Comparison of ENCODE assay signal across 1 cellular context in the genomic region with DNA sequence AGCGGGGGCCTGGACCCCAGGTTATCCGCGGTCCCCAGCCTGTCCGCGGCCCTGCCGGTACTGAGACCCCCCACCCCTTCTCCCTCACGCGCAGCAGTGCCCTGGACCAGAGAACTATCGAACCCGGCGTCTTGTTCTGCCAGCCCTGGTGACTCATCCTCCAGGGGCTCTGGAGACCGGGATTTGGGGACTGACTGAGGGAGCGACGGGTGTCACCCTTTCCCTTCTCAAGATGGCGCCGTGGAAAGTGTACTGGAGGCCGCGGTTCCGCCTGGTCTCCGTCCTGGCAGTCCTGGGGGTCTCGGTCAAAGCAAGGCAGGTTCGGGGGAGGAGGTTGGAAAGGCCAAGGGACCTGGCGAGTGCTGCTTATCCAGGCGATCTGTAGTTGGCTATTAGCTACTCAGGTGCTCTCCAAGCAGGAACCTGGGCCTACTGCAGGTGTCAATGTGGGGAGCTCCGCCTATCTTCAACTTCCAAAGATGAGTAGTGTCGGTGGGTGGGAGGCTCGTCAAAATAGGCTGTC.
A peak's percentile ranks its signal among the peaks of the same experiment; 100 is the strongest.
TF ChIP-seq lines count a peak whose summit lies in the region.

No MANE protein-coding gene starts in this region.

TF ChIP-seq in HepG2, 621 proteins besides CTCF, POLR2A, EP300 and RAD21 (continued from another document and continues in another):
- TF ChIP-seq, protein P1, sequence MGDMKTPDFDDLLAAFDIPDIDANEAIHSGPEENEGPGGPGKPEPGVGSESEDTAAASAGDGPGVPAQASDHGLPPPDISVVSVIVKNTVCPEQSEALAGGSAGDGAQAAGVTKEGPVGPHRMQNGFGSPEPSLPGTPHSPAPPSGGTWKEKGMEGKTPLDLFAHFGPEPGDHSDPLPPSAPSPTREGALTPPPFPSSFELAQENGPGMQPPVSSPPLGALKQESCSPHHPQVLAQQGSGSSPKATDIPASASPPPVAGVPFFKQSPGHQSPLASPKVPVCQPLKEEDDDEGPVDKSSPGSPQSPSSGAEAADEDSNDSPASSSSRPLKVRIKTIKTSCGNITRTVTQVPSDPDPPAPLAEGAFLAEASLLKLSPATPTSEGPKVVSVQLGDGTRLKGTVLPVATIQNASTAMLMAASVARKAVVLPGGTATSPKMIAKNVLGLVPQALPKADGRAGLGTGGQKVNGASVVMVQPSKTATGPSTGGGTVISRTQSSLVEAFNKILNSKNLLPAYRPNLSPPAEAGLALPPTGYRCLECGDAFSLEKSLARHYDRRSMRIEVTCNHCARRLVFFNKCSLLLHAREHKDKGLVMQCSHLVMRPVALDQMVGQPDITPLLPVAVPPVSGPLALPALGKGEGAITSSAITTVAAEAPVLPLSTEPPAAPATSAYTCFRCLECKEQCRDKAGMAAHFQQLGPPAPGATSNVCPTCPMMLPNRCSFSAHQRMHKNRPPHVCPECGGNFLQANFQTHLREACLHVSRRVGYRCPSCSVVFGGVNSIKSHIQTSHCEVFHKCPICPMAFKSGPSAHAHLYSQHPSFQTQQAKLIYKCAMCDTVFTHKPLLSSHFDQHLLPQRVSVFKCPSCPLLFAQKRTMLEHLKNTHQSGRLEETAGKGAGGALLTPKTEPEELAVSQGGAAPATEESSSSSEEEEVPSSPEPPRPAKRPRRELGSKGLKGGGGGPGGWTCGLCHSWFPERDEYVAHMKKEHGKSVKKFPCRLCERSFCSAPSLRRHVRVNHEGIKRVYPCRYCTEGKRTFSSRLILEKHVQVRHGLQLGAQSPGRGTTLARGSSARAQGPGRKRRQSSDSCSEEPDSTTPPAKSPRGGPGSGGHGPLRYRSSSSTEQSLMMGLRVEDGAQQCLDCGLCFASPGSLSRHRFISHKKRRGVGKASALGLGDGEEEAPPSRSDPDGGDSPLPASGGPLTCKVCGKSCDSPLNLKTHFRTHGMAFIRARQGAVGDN (CRISPR knock-in tag; IDR thresholded peaks at IDR 0.05) = peak; percentile 56
- TF ChIP-seq, protein P2, sequence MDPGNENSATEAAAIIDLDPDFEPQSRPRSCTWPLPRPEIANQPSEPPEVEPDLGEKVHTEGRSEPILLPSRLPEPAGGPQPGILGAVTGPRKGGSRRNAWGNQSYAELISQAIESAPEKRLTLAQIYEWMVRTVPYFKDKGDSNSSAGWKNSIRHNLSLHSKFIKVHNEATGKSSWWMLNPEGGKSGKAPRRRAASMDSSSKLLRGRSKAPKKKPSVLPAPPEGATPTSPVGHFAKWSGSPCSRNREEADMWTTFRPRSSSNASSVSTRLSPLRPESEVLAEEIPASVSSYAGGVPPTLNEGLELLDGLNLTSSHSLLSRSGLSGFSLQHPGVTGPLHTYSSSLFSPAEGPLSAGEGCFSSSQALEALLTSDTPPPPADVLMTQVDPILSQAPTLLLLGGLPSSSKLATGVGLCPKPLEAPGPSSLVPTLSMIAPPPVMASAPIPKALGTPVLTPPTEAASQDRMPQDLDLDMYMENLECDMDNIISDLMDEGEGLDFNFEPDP (CRISPR knock-in tag; conservative IDR thresholded peaks at IDR 0.05) = no peak
- TF ChIP-seq RFX1 (IDR thresholded peaks at IDR 0.05) (no peak), JUND (CRISPR knock-in tag; IDR thresholded peaks at IDR 0.05) (0 out of 2 replicates have a peak, but pooled peaks have one; percentile 37), ZNF556 (CRISPR knock-in tag; IDR thresholded peaks at IDR 0.05; ENCODE audit: borderline replicate concordance) (no peak), REL (CRISPR knock-in tag; conservative IDR thresholded peaks at IDR 0.05) (no peak), REPIN1 (CRISPR knock-in tag; IDR thresholded peaks at IDR 0.05; ENCODE audit: borderline replicate concordance, low read depth) (peak; percentile 30; the same call in 1 of the 2 replicates), ZNF780A (CRISPR knock-in tag; IDR thresholded peaks at IDR 0.05) (no peak), POLR2AphosphoS5 (IDR thresholded peaks at IDR 0.05; ENCODE audit: low read depth, low read length) (no peak), GATAD1 (CRISPR knock-in tag; IDR thresholded peaks at IDR 0.05) (peak; percentile 35; the same call in 1 of the 2 replicates), ZNF619 (CRISPR knock-in tag; IDR thresholded peaks at IDR 0.05) (0 out of 2 replicates have a peak, but pooled peaks have one; percentile 36), ZFX (CRISPR knock-in tag; IDR thresholded peaks at IDR 0.05; ENCODE audit: low read depth) (peak; percentile 92), ZSCAN25 (CRISPR knock-in tag; IDR thresholded peaks at IDR 0.05) (peak; percentile 6; the same call in 1 of the 2 replicates), ASH2L (IDR thresholded peaks at IDR 0.05; ENCODE audit: insufficient read length, low read depth, low read length) (peak; percentile 30), ZC3H13 (CRISPR knock-in tag; IDR thresholded peaks at IDR 0.05) (no peak), SNAI1 (CRISPR knock-in tag; IDR thresholded peaks at IDR 0.05; ENCODE audit: borderline replicate concordance) (0 out of 2 replicates have a peak, but pooled peaks have one; percentile 38), DNMT3B (CRISPR knock-in tag; conservative IDR thresholded peaks at IDR 0.05) (0 out of 2 replicates have a peak, but pooled peaks have one; percentile 2), SP4 (CRISPR knock-in tag; IDR thresholded peaks at IDR 0.05) (peak; percentile 31; the same call in 1 of the 2 replicates), NRL (CRISPR knock-in tag; IDR thresholded peaks at IDR 0.05; ENCODE audit: borderline replicate concordance) (peak; percentile 48; the same call in 1 of the 2 replicates), KDM5A (IDR thresholded peaks at IDR 0.05; ENCODE audit: borderline replicate concordance, low read length) (peak; percentile 9; the same call in 1 of the 2 replicates), HDAC1 (CRISPR knock-in tag; IDR thresholded peaks at IDR 0.05) (peak; percentile 15; the same call in 1 of the 2 replicates), RBFOX2 (IDR thresholded peaks at IDR 0.05; ENCODE audit: low read depth, low read length) (no peak), SOX13 (IDR thresholded peaks at IDR 0.05) (no peak), SOX13 (CRISPR knock-in tag; conservative IDR thresholded peaks at IDR 0.05 in 1 of 2, IDR thresholded peaks at IDR 0.05 in 1 of 2) (no peak), YY1 (IDR thresholded peaks at IDR 0.05; ENCODE audit: insufficient read depth, insufficient replicate concordance, low read depth, low read length) (peak; percentile 91), ZKSCAN5 (CRISPR knock-in tag; IDR thresholded peaks at IDR 0.05) (no peak), BRCA1 (CRISPR knock-in tag; IDR thresholded peaks at IDR 0.05) (0 out of 2 replicates have a peak, but pooled peaks have one; percentile 47), ZNF335 (CRISPR knock-in tag; IDR thresholded peaks at IDR 0.05) (0 out of 2 replicates have a peak, but pooled peaks have one; percentile 2), ESRRA (CRISPR knock-in tag; IDR thresholded peaks at IDR 0.05; ENCODE audit: low read depth) (0 out of 2 replicates have a peak, but pooled peaks have one; percentile 11), ZNF891 (CRISPR knock-in tag; IDR thresholded peaks at IDR 0.05) (peak; percentile 88), PCBP2 (optimal IDR thresholded peaks at IDR 0.05; ENCODE audit: low read depth, low read length, poor library complexity, severe bottlenecking) (no peak), ZNF274 (CRISPR knock-in tag; IDR thresholded peaks at IDR 0.05) (peak; percentile 40; the same call in 1 of the 2 replicates)
- TF ChIP-seq, protein P3, sequence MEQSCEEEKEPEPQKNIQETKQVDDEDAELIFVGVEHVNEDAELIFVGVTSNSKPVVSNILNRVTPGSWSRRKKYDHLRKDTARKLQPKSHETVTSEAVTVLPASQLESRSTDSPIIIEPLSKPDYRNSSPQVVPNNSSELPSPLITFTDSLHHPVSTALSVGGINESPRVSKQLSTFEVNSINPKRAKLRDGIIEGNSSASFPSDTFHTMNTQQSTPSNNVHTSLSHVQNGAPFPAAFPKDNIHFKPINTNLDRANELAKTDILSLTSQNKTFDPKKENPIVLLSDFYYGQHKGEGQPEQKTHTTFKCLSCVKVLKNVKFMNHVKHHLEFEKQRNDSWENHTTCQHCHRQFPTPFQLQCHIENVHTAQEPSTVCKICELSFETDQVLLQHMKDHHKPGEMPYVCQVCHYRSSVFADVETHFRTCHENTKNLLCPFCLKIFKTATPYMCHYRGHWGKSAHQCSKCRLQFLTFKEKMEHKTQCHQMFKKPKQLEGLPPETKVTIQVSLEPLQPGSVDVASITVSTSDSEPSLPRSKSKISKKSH (CRISPR knock-in tag; IDR thresholded peaks at IDR 0.05; ENCODE audit: borderline replicate concordance) = no peak
- TF ChIP-seq, protein P4, sequence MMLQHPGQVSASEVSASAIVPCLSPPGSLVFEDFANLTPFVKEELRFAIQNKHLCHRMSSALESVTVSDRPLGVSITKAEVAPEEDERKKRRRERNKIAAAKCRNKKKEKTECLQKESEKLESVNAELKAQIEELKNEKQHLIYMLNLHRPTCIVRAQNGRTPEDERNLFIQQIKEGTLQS (CRISPR knock-in tag; IDR thresholded peaks at IDR 0.05) = no peak
- TF ChIP-seq, protein P5, sequence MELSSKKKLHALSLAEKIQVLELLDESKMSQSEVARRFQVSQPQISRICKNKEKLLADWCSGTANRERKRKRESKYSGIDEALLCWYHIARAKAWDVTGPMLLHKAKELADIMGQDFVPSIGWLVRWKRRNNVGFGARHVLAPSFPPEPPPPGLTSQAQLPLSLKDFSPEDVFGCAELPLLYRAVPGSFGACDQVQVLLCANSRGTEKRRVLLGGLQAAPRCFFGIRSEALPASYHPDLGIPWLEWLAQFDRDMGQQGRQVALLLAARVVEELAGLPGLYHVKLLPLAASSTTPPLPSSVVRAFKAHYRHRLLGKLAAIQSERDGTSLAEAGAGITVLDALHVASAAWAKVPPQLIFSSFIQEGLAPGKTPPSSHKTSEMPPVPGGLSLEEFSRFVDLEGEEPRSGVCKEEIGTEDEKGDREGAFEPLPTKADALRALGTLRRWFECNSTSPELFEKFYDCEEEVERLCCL (CRISPR knock-in tag; IDR thresholded peaks at IDR 0.05; ENCODE audit: borderline replicate concordance) = peak; percentile 51; the same call in 1 of the 2 replicates
- TF ChIP-seq, protein P6, sequence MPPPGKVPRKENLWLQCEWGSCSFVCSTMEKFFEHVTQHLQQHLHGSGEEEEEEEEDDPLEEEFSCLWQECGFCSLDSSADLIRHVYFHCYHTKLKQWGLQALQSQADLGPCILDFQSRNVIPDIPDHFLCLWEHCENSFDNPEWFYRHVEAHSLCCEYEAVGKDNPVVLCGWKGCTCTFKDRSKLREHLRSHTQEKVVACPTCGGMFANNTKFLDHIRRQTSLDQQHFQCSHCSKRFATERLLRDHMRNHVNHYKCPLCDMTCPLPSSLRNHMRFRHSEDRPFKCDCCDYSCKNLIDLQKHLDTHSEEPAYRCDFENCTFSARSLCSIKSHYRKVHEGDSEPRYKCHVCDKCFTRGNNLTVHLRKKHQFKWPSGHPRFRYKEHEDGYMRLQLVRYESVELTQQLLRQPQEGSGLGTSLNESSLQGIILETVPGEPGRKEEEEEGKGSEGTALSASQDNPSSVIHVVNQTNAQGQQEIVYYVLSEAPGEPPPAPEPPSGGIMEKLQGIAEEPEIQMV (CRISPR knock-in tag; IDR thresholded peaks at IDR 0.05; ENCODE audit: low read depth) = 0 out of 2 replicates have a peak, but pooled peaks have one; percentile 34
- TF ChIP-seq, protein P7, sequence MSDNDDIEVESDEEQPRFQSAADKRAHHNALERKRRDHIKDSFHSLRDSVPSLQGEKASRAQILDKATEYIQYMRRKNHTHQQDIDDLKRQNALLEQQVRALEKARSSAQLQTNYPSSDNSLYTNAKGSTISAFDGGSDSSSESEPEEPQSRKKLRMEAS (IDR thresholded peaks at IDR 0.05) = 0 out of 2 replicates have a peak, but pooled peaks have one; percentile 6
- TF ChIP-seq, protein P8, sequence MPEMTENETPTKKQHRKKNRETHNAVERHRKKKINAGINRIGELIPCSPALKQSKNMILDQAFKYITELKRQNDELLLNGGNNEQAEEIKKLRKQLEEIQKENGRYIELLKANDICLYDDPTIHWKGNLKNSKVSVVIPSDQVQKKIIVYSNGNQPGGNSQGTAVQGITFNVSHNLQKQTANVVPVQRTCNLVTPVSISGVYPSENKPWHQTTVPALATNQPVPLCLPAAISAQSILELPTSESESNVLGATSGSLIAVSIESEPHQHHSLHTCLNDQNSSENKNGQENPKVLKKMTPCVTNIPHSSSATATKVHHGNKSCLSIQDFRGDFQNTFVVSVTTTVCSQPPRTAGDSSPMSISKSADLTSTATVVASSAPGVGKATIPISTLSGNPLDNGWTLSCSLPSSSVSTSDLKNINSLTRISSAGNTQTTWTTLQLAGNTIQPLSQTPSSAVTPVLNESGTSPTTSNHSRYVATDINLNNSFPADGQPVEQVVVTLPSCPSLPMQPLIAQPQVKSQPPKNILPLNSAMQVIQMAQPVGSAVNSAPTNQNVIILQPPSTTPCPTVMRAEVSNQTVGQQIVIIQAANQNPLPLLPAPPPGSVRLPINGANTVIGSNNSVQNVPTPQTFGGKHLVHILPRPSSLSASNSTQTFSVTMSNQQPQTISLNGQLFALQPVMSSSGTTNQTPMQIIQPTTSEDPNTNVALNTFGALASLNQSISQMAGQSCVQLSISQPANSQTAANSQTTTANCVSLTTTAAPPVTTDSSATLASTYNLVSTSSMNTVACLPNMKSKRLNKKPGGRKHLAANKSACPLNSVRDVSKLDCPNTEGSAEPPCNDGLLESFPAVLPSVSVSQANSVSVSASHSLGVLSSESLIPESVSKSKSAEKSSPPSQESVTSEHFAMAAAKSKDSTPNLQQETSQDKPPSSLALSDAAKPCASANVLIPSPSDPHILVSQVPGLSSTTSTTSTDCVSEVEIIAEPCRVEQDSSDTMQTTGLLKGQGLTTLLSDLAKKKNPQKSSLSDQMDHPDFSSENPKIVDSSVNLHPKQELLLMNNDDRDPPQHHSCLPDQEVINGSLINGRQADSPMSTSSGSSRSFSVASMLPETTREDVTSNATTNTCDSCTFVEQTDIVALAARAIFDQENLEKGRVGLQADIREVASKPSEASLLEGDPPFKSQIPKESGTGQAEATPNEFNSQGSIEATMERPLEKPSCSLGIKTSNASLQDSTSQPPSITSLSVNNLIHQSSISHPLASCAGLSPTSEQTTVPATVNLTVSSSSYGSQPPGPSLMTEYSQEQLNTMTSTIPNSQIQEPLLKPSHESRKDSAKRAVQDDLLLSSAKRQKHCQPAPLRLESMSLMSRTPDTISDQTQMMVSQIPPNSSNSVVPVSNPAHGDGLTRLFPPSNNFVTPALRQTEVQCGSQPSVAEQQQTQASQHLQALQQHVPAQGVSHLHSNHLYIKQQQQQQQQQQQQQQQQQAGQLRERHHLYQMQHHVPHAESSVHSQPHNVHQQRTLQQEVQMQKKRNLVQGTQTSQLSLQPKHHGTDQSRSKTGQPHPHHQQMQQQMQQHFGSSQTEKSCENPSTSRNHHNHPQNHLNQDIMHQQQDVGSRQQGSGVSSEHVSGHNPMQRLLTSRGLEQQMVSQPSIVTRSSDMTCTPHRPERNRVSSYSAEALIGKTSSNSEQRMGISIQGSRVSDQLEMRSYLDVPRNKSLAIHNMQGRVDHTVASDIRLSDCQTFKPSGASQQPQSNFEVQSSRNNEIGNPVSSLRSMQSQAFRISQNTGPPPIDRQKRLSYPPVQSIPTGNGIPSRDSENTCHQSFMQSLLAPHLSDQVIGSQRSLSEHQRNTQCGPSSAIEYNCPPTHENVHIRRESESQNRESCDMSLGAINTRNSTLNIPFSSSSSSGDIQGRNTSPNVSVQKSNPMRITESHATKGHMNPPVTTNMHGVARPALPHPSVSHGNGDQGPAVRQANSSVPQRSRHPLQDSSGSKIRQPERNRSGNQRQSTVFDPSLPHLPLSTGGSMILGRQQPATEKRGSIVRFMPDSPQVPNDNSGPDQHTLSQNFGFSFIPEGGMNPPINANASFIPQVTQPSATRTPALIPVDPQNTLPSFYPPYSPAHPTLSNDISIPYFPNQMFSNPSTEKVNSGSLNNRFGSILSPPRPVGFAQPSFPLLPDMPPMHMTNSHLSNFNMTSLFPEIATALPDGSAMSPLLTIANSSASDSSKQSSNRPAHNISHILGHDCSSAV (CRISPR knock-in tag; IDR thresholded peaks at IDR 0.05; ENCODE audit: borderline replicate concordance) = 0 out of 2 replicates have a peak, but pooled peaks have one; percentile 33
